Comparison of ENCODE assay signal across 31 cellular contexts in genomic region chr3:138600341-138600740, GRCh38. TPM values are rescaled to one million over a fixed set of nuclear protein-coding genes. Genes with fewer than 3 reads are reported as not detected.
DNase-seq lines count a peak whose midpoint lies in the region; ATAC-seq, FAIRE-seq and TF ChIP-seq lines count a peak whose summit lies in the region.
"Had no signal": no experiment of that assay in that cellular context is flagged by ENCODE, and none has a peak within 500 bp of the region (broad histone marks: within the 10 kb centered on the region; RNA-seq: fewer than 3 reads in every experiment).

No MANE protein-coding gene starts in this region.

- no peak for TF ChIP-seq EP300 in K562 (IDR thresholded peaks at IDR 0.05; ENCODE audit: low read length)

- no peak for TF ChIP-seq POLR2A in K562 (conservative IDR thresholded peaks at IDR 0.05)

- TF ChIP-seq RAD21 in K562 (CRISPR knock-in tag; conservative IDR thresholded peaks at IDR 0.05 in 1 of 2, IDR thresholded peaks at IDR 0.05 in 1 of 2) = no peak

- H3K9me1 ChIP-seq in K562 (ENCODE audit: control insufficient read depth, insufficient read depth, low read length) = no peaks in the 10 kb centered on the region

- peak; percentile 65 for DNase-seq in AG08395 (ENCODE audit: low spot score)
- DNase-seq in GM23338 (ENCODE audit: low spot score) = no peak
- no peak for DNase-seq in K562 (ENCODE audit: extremely low read depth in 1 of 4, low spot score in 3 of 4)
- peak; percentile 32 for DNase-seq in myocyte (ENCODE audit: low read depth)
- DNase-seq in H7 = no peak
- DNase-seq in brain microvascular endothelial cell = no peak
- no peak for DNase-seq in HAP-1 (ENCODE audit: low spot score in 2 of 2)
- DNase-seq: activated CD8-positive, alpha-beta T cell treated with anti-CD3 and anti-CD28 coated beads for 36 hours; activated naive CD8-positive, alpha-beta T cell treated with anti-CD3 and anti-CD28 coated beads, Interleukin-2, amount 10 ng/mL, durations not matched to agents 7 days and 5 days; COR-L47; effector CD8-positive, alpha-beta T cell; gastrocnemius medialis; IMR-90; left ventricle myocardium superior; NCI-H1436 treated with DMSO at 0.1 percent for 48 hours; NCI-H2171; NCI-H524; NK-92 treated with Interleukin-12 subunit alpha and Interleukin-12 subunit beta, amount 100 ng/mL, for 24 hours; PC-9; sigmoid colon; stomach; transverse colon had no signal

- H3K27me3 ChIP-seq in GM23338 (ENCODE audit: insufficient read depth) (no peaks in the 10 kb centered on the region), K562 (ENCODE audit: control insufficient read depth in 2 of 2, insufficient read depth in 2 of 2, low read length in 2 of 2) (no peaks in the 10 kb centered on the region), H7 (ENCODE audit: control insufficient read depth, insufficient read depth, low read length) (no peaks in the 10 kb centered on the region), brain microvascular endothelial cell (replicated peaks) (no peaks in the 10 kb centered on the region), HAP-1 (ENCODE audit: low read depth) (no peaks in the 10 kb centered on the region)
- H3K27me3 ChIP-seq: BLaER1 treated with 17β-estradiol and CSF1 and Interleukin-3, amounts not matched to agents 10 nM and 100 nM; gastrocnemius medialis; sigmoid colon; stomach; transverse colon had no signal

- TF ChIP-seq CTCF in GM23338 (conservative IDR thresholded peaks at IDR 0.05; ENCODE audit: low read depth in 2 of 2) (no peak), K562 (IDR thresholded peaks at IDR 0.05 in 2 of 3, conservative IDR thresholded peaks at IDR 0.05 in 1 of 3; ENCODE audit: insufficient read depth in 2 of 3, low read depth in 1 of 3, low read length in 3 of 3) (no peak), brain microvascular endothelial cell (IDR thresholded peaks at IDR 0.05; ENCODE audit: low read depth, low read length, missing control alignments) (no peak)

- no peak overlapping the region for H3K4me2 ChIP-seq in GM23338
- H3K4me2 ChIP-seq in K562 (ENCODE audit: insufficient read depth, low read length) = no peak overlapping the region
- H3K4me2 ChIP-seq: BLaER1 treated with 17β-estradiol and CSF1 and Interleukin-3, amounts not matched to agents 10 nM and 100 nM; PC-9 had no signal

- peaks cover 25% of the 10 kb centered on the region; the same call in 2 of the 3 replicates for H3K36me3 Mint-ChIP-seq in GM23338 (ENCODE audit: low read depth)
- H3K36me3 Mint-ChIP-seq: brain had no signal

- H3K4me1 ChIP-seq in GM23338 (ENCODE audit: insufficient read depth) (peaks cover 11% of the 10 kb centered on the region), K562 (replicated peaks in 1 of 2; ENCODE audit: control insufficient read depth in 2 of 2, insufficient read depth in 2 of 2, low read length in 2 of 2) (no peaks in the 10 kb centered on the region), HAP-1 (peaks cover 5% of the 10 kb centered on the region; the same call in 1 of the 2 replicates)
- H3K4me1 ChIP-seq: gastrocnemius medialis, sigmoid colon, transverse colon had no signal

- in situ Hi-C loops in K562 (cut with MboI) (no loop called here), brain microvascular endothelial cell (cut with HindIII; ENCODE audit: low pct_ligation_motif_present, low sequenced_read_pairs) (no loop called here), HAP-1 (cut with MboI; ENCODE audit: low sequenced_read_pairs) (no loop called here)

- no peak overlapping the region for H3K27ac Mint-ChIP-seq in GM23338
- H3K27ac Mint-ChIP-seq: activated CD8-positive, alpha-beta T cell treated with anti-CD3 and anti-CD28 coated beads for 36 hours; activated naive CD8-positive, alpha-beta T cell treated with anti-CD3 and anti-CD28 coated beads, Interleukin-2, amount 10 ng/mL, durations not matched to agents 7 days and 5 days; brain had no signal

- peak overlapping the region; percentile 81 for H2AFZ ChIP-seq in GM23338
- 0 out of 2 replicates have a peak overlapping the region, but pooled peaks have one; percentile 44 for H2AFZ ChIP-seq in K562 (ENCODE audit: low read depth, low read length)
- H2AFZ ChIP-seq: PC-9 had no signal

- H4K20me1 ChIP-seq in GM23338 (replicated peaks; ENCODE audit: insufficient read depth) = no peaks in the 10 kb centered on the region
- no peaks in the 10 kb centered on the region for H4K20me1 ChIP-seq in K562 (replicated peaks; ENCODE audit: control insufficient read depth, insufficient read depth, low read length)
- H4K20me1 ChIP-seq: BLaER1 treated with 17β-estradiol and CSF1 and Interleukin-3, amounts not matched to agents 10 nM and 100 nM had no signal

- BruUV-seq in K562 (replicated peaks; lab: Mats Ljungman, UMichigan) = no TSS peak

- H3F3A ChIP-seq in GM23338 (replicated peaks; ENCODE audit: low read depth) = no peaks in the 10 kb centered on the region

- no peak for FAIRE-seq in K562 (lab: Jason Lieb, UNC)
- FAIRE-seq: A204.1, colon, GM12878, islet of Langerhans had no signal

- H3K27ac ChIP-seq in GM23338 (ENCODE audit: low read depth) (no peak overlapping the region), K562 (ENCODE audit: extremely low read depth, low read depth, low read length) (no peak overlapping the region), brain microvascular endothelial cell (no peak overlapping the region)
- H3K27ac ChIP-seq: BLaER1 treated with 17β-estradiol and CSF1 and Interleukin-3, amounts not matched to agents 10 nM and 100 nM; gastrocnemius medialis; PC-9; sigmoid colon; stomach; transverse colon had no signal

- intact Hi-C loops in K562 (cut with micrococcal nuclease) = no loop called here

- ATAC-seq in GM23338 = no peak
- no peak for ATAC-seq in K562
- ATAC-seq in HG02623 (IDR thresholded peaks at IDR 0.05; ENCODE audit: unreplicated experiment) = no peak
- ATAC-seq: activated CD4-positive, CD25-positive, alpha-beta regulatory T cell treated with anti-CD3 and anti-CD28 coated beads, Interleukin-2, amount 50 U/mL, for 24 hours; activated CD8-positive, alpha-beta T cell treated with anti-CD3 and anti-CD28 coated beads for 36 hours; gastrocnemius medialis; GM12878; HCT116; left ventricle myocardium superior had no signal

- H3K27me3 Mint-ChIP-seq in GM23338 (ENCODE audit: insufficient read depth, low read depth, poor library complexity) = peaks cover 8% of the 10 kb centered on the region
- H3K27me3 Mint-ChIP-seq: activated CD8-positive, alpha-beta T cell treated with anti-CD3 and anti-CD28 coated beads for 36 hours; activated naive CD8-positive, alpha-beta T cell treated with anti-CD3 and anti-CD28 coated beads, Interleukin-2, amount 10 ng/mL, durations not matched to agents 7 days and 5 days had no signal

- peaks cover 8% of the 10 kb centered on the region; the same call in 2 of the 3 replicates for H3K4me1 Mint-ChIP-seq in GM23338

- H3K4me3 Mint-ChIP-seq in GM23338 = no peak overlapping the region
- H3K4me3 Mint-ChIP-seq: activated CD8-positive, alpha-beta T cell treated with anti-CD3 and anti-CD28 coated beads for 36 hours; activated naive CD8-positive, alpha-beta T cell treated with anti-CD3 and anti-CD28 coated beads, Interleukin-2, amount 10 ng/mL, durations not matched to agents 7 days and 5 days; brain had no signal

- WGBS in K562 (ENCODE audit: insufficient coverage, low coverage, missing lambda C conversion rate) = 30% methylated on average over 4 of the region's 4 CpGs

- H3K9ac ChIP-seq in K562 (ENCODE audit: insufficient read depth in 1 of 2, low read depth in 2 of 2, low read length in 2 of 2) = no peak overlapping the region
- H3K9ac ChIP-seq: BLaER1 treated with 17β-estradiol and CSF1 and Interleukin-3, amounts not matched to agents 10 nM and 100 nM had no signal

- no peaks in the 10 kb centered on the region for H3K79me2 ChIP-seq in GM23338 (replicated peaks; ENCODE audit: insufficient read depth)
- no peaks in the 10 kb centered on the region for H3K79me2 ChIP-seq in K562 (ENCODE audit: control insufficient read depth, insufficient read depth, low read length)

- H3K4me3 ChIP-seq in GM23338 = no peak overlapping the region
- no peak overlapping the region for H3K4me3 ChIP-seq in K562
- no peak overlapping the region for H3K4me3 ChIP-seq in H7 (ENCODE audit: insufficient read depth, low read depth, low read length)
- H3K4me3 ChIP-seq in brain microvascular endothelial cell (ENCODE audit: low read depth, low read length) = no peak overlapping the region
- no peak overlapping the region for H3K4me3 ChIP-seq in HAP-1
- H3K4me3 ChIP-seq: BLaER1 treated with 17β-estradiol and CSF1 and Interleukin-3, amounts not matched to agents 10 nM and 100 nM; gastrocnemius medialis; GM12878; PC-9; sigmoid colon; stomach; transverse colon had no signal

- H3K36me3 ChIP-seq in GM23338 (ENCODE audit: insufficient read depth) = peaks cover 4% of the 10 kb centered on the region; the same call in 1 of the 2 replicates
- H3K36me3 ChIP-seq in K562 (ENCODE audit: control insufficient read depth, insufficient read depth, low read length) = no peaks in the 10 kb centered on the region
- no peaks in the 10 kb centered on the region for H3K36me3 ChIP-seq in H7 (replicated peaks; ENCODE audit: control insufficient read depth, insufficient read depth, low read length)
- no peaks in the 10 kb centered on the region for H3K36me3 ChIP-seq in brain microvascular endothelial cell (replicated peaks)
- H3K36me3 ChIP-seq in HAP-1 (replicated peaks) = no peaks in the 10 kb centered on the region
- H3K36me3 ChIP-seq: gastrocnemius medialis, sigmoid colon, stomach, transverse colon had no signal

- POLR2A ChIA-PET in K562 (lab: Yijun Ruan, JAX) = interaction anchor here (0.6 kb wide), 1 partner anchor 315 kb away, joined by 3 read pairs; no protein-coding TSS in a partner anchor

- H3K9me3 ChIP-seq in K562 (replicated peaks; ENCODE audit: control insufficient read depth, insufficient read depth, low read depth, low read length) (no peaks in the 10 kb centered on the region), HAP-1 (peaks cover 7% of the 10 kb centered on the region)
- H3K9me3 ChIP-seq: gastrocnemius medialis, sigmoid colon, transverse colon had no signal

- 0 out of 2 replicates have a peak, but pooled peaks cover 4% of the 10 kb centered on the region for H3K9me2 ChIP-seq in GM23338 (ENCODE audit: insufficient read depth)

- CTCF ChIA-PET in K562 (lab: Yijun Ruan, JAX; ENCODE audit: low intra/inter-chr PET ratio) = no interaction called here

- H3K9me3 Mint-ChIP-seq in GM23338 = peaks cover 41% of the 10 kb centered on the region

RNA-seq across cellular contexts. Expression of gene CEP70, which starts 6.3 kb away (rescaled TPM):
- total RNA-seq in GM23338 (2014; rRNA removed; shearing (Covaris generic)) = 24.9 and 28.8 TPM in 2 replicates
- polyA plus RNA-seq in GM23338 (2016; fragmentation: Nextera tagmentation; extraction: Ambion mirVana) (21.5 and 31.4 TPM in 2 replicates), K562 (2011; rRNA removed) (19.3 and 23.4 TPM in 2 replicates), K562 (2014; fragmentation: Illumina TruSeq; extraction: Trizol) (20.9 and 24.2 TPM in 2 replicates), K562 (2014; fragmentation: Nextera tagmentation; extraction: Ambion mirVana) (10 to 100 TPM; 19.5 to 29.3 TPM), K562 (2014; rRNA removed) (16.8 and 17.5 TPM in 2 replicates)
- 15.5 and 69.5 TPM in 2 replicates for total RNA-seq in K562 (2011; cell fraction: chromatin; rRNA removed; ENCODE audit: low replicate concordance)
- 7.7 and 11.1 TPM in 2 replicates for total RNA-seq in K562 (2011; cell fraction: nucleolus; rRNA removed)
- 25.5 and 31.6 TPM in 2 replicates for total RNA-seq in K562 (2011; cell fraction: nucleoplasm; rRNA removed)
- total RNA-seq in K562 (2014; rRNA removed) (16.0 and 16.1 TPM in 2 replicates), K562 (2014; rRNA removed; fragmentation: Illumina TruSeq; extraction: Trizol) (31.5 and 34.9 TPM in 2 replicates), K562 (2015; rRNA removed; fragmentation: Illumina TruSeq; extraction: Trizol) (27.8 and 31.0 TPM in 2 replicates), K562 (2021) (17.7 and 18.3 TPM in 2 replicates), myocyte (17.1 and 18.6 TPM in 2 replicates)
- polyA plus RNA-seq in K562 (2011; cell fraction: cytosol; rRNA removed) = 1.5 and 4.0 TPM in 2 replicates
- polyA plus RNA-seq in K562 (2011; cell fraction: nucleus; rRNA removed) = 11.0 and 21.3 TPM in 2 replicates
- polyA plus RNA-seq in K562 (2012) = 22.4 and 27.6 TPM in 2 replicates
- polyA minus RNA-seq in K562 (2011; rRNA and poly(A)+ RNA removed) = 38.5 and 53.7 TPM in 2 replicates
- 9.1 and 10.6 TPM in 2 replicates for polyA minus RNA-seq in K562 (2011; cell fraction: cytosol; rRNA and poly(A)+ RNA removed)
- polyA minus RNA-seq in K562 (2011; cell fraction: nucleus; rRNA and poly(A)+ RNA removed) = 23.8 and 48.2 TPM in 2 replicates
- polyA plus RNA-seq in myocyte (2012) = 4.0 TPM
- 19.6 and 37.8 TPM in 2 replicates for total RNA-seq in H7 (2014; rRNA removed; shearing (Covaris generic))

RNA-seq across cellular contexts. Expression of gene FAIM, which starts 8.2 kb away (rescaled TPM):
- total RNA-seq in GM23338 (2014; rRNA removed; shearing (Covaris generic)) = 9.1 and 12.0 TPM in 2 replicates
- polyA plus RNA-seq in GM23338 (2016; fragmentation: Nextera tagmentation; extraction: Ambion mirVana) (29.2 and 29.7 TPM in 2 replicates), K562 (2011; rRNA removed) (1.2 and 2.5 TPM in 2 replicates), K562 (2014; fragmentation: Illumina TruSeq; extraction: Trizol) (4.8 and 6.7 TPM in 2 replicates), K562 (2014; fragmentation: Nextera tagmentation; extraction: Ambion mirVana) (1 to 10 TPM; 6.0 to 6.8 TPM), K562 (2014; rRNA removed) (4.2 and 6.4 TPM in 2 replicates)
- total RNA-seq in K562 (2011; cell fraction: chromatin; rRNA removed; ENCODE audit: low replicate concordance) = 1.00 and 1.9 TPM in 2 replicates
- total RNA-seq in K562 (2011; cell fraction: nucleolus; rRNA removed) = 0.53 and 0.67 TPM in 2 replicates
- total RNA-seq in K562 (2011; cell fraction: nucleoplasm; rRNA removed) = 0.95 and 1.8 TPM in 2 replicates
- total RNA-seq in K562 (2014; rRNA removed) (6.4 and 7.9 TPM in 2 replicates), K562 (2014; rRNA removed; fragmentation: Illumina TruSeq; extraction: Trizol) (5.1 and 6.6 TPM in 2 replicates), K562 (2015; rRNA removed; fragmentation: Illumina TruSeq; extraction: Trizol) (6.3 and 7.9 TPM in 2 replicates), K562 (2021) (3.1 and 3.7 TPM in 2 replicates), myocyte (3.2 and 3.6 TPM in 2 replicates)
- 0.42 and 0.96 TPM in 2 replicates for polyA plus RNA-seq in K562 (2011; cell fraction: cytosol; rRNA removed)
- 0.41 and 0.49 TPM in 2 replicates for polyA plus RNA-seq in K562 (2011; cell fraction: nucleus; rRNA removed)
- 2.3 and 4.6 TPM in 2 replicates for polyA plus RNA-seq in K562 (2012)
- 1.3 TPM in 2 replicates for polyA minus RNA-seq in K562 (2011; rRNA and poly(A)+ RNA removed)
- polyA minus RNA-seq in K562 (2011; cell fraction: cytosol; rRNA and poly(A)+ RNA removed) = 1.3 TPM in 1 of 2 replicates, not detected in the other
- polyA minus RNA-seq in K562 (2011; cell fraction: nucleus; rRNA and poly(A)+ RNA removed) = 0.11 and 0.13 TPM in 2 replicates
- polyA plus RNA-seq in myocyte (2012) = 2.6 TPM
- 6.2 and 7.7 TPM in 2 replicates for total RNA-seq in H7 (2014; rRNA removed; shearing (Covaris generic))

Comparison
In these comparisons a context has a peak if more than half of its experiments do, and no peak if none do; other contexts are left out.
1. DNase-seq: peak in AG08395 (single experiment) and myocyte (single experiment); none in GM23338 (single experiment), K562 (0 of 4), H7 (single experiment), brain microvascular endothelial cell (single experiment) and HAP-1 (0 of 2).